In genomic region chr10:91549296-91549695, GRCh38 we compare ENCODE assay signal across 2 cellular contexts.
A peak's percentile ranks its signal among the peaks of the same experiment; 100 is the strongest.
TF ChIP-seq lines count a peak whose summit lies in the region.

No MANE protein-coding gene starts in this region.

TF ChIP-seq in IMR-90, 13 proteins besides CTCF, POLR2A, EP300 and RAD21:
- TF ChIP-seq CEBPB (IDR thresholded peaks at IDR 0.05; ENCODE audit: low read depth, low read length) (no peak), MAZ (IDR thresholded peaks at IDR 0.05; ENCODE audit: borderline replicate concordance, low read depth, low read length) (no peak), CHD1 (IDR thresholded peaks at IDR 0.05; ENCODE audit: low read depth, low read length) (no peak), BHLHE40 (IDR thresholded peaks at IDR 0.05; ENCODE audit: low read depth, low read length) (no peak), SMC3 (IDR thresholded peaks at IDR 0.05; ENCODE audit: low read depth, low read length) (no peak), RFX5 (IDR thresholded peaks at IDR 0.05; ENCODE audit: low read depth, low read length) (no peak), USF2 (IDR thresholded peaks at IDR 0.05; ENCODE audit: low read depth, low read length) (peak; percentile 54; the same call in 1 of the 2 replicates), NFE2L2 (IDR thresholded peaks at IDR 0.05; ENCODE audit: low read depth, low read length) (no peak), ELK1 (IDR thresholded peaks at IDR 0.05; ENCODE audit: borderline replicate concordance, low read depth, low read length) (no peak)

TF ChIP-seq in K562, 482 proteins besides CTCF, POLR2A, EP300 and RAD21:
- no peak for TF ChIP-seq GABPB2 (CRISPR knock-in tag; conservative IDR thresholded peaks at IDR 0.05)
- TF ChIP-seq ZNF217 (CRISPR knock-in tag; IDR thresholded peaks at IDR 0.05): no peak
- no peak for TF ChIP-seq PRPF4 (IDR thresholded peaks at IDR 0.05; ENCODE audit: insufficient read depth, low read depth, low read length, poor library complexity, severe bottlenecking)
- TF ChIP-seq ZNF444 (CRISPR knock-in tag; IDR thresholded peaks at IDR 0.05): no peak
- TF ChIP-seq MTA3 (IDR thresholded peaks at IDR 0.05; ENCODE audit: borderline replicate concordance): no peak
- no peak for TF ChIP-seq JUN (IDR thresholded peaks at IDR 0.05; ENCODE audit: borderline replicate concordance, low read depth, low read length)
- no peak for TF ChIP-seq JUN (CRISPR knock-in tag; IDR thresholded peaks at IDR 0.05; ENCODE audit: borderline replicate concordance)
- TF ChIP-seq ARNT (IDR thresholded peaks at IDR 0.05): no peak
- TF ChIP-seq POLR3G (IDR thresholded peaks at IDR 0.05; ENCODE audit: extremely low read depth, insufficient read length, insufficient replicate concordance): no peak
- 0 out of 2 replicates have a peak, but pooled peaks have one; percentile 26 for TF ChIP-seq FOSL1 (tag; conservative IDR thresholded peaks at IDR 0.05)
